In genomic region chr3:16740531-16740930, GRCh38 we compare ENCODE assay signal across 17 cellular contexts.
DNase-seq lines count a peak whose midpoint lies in the region; ATAC-seq and TF ChIP-seq lines count a peak whose summit lies in the region.
"Had no signal": no experiment of that assay in that cellular context is flagged by ENCODE, and none has a peak within 500 bp of the region (broad histone marks: within the 10 kb centered on the region; RNA-seq: fewer than 3 reads in every experiment).

No MANE protein-coding gene starts in this region.

- in situ Hi-C loops in astrocyte of the spinal cord (cut with HindIII; ENCODE audit: low sequenced_read_pairs) = no loop called here

- POLR2A ChIA-PET in PC-3 (lab: Charles Lee; ENCODE audit: unreplicated experiment) = no interaction called here

- no peak for TF ChIP-seq CTCF in PC-3 (conservative IDR thresholded peaks at IDR 0.05; ENCODE audit: low read depth, low read length)
- no peak for TF ChIP-seq CTCF in astrocyte of the spinal cord (IDR thresholded peaks at IDR 0.05; ENCODE audit: low read depth, low read length)
- TF ChIP-seq CTCF in smooth muscle cell (IDR thresholded peaks at IDR 0.05; ENCODE audit: borderline replicate concordance, insufficient read depth, poor library complexity, severe bottlenecking) = no peak
- TF ChIP-seq CTCF in esophagus squamous epithelium (IDR thresholded peaks at IDR 0.05) = no peak

- H3K27ac ChIP-seq in PC-3 (ENCODE audit: low read length) = 0 out of 2 replicates have a peak overlapping the region, but pooled peaks have one; percentile 54
- H3K27ac ChIP-seq in smooth muscle cell (ENCODE audit: low read depth) = peak overlapping the region; percentile 69
- H3K27ac ChIP-seq in esophagus squamous epithelium = no peak overlapping the region
- H3K27ac ChIP-seq: BLaER1 treated with 17β-estradiol and CSF1 and Interleukin-3, amounts not matched to agents 10 nM and 100 nM; KMS-11; RWPE1 had no signal

- DNase-seq in PC-3 (no peak), astrocyte of the spinal cord (ENCODE audit: low read depth, low spot score) (peak; percentile 82), fibroblast of peridontal ligament (ENCODE audit: extremely low read depth) (peak; percentile 76), smooth muscle cell (lab: John Stamatoyannopoulos, UW; ENCODE audit: unreplicated experiment) (no peak), SW480 (ENCODE audit: low spot score) (no peak), esophagus squamous epithelium (lab: John Stamatoyannopoulos, UW) (no peak)
- DNase-seq in activated T-helper 2 cell treated with anti-CD3 and anti-CD28 coated beads, Interferon-gamma antibody, Interleukin-2, Interleukin-4, amounts not matched to agents 10 μg/mL and 5 μg/mL and 100 μg/mL, durations not matched to agents 14 hours and 24 hours and 36 hours (ENCODE audit: low spot score) = no peak
- DNase-seq: H7, MM.1S, NCI-H1105, NCI-H187, NCI-H446, NCI-H82 had no signal

- H3K9me3 ChIP-seq in PC-3 (ENCODE audit: low read length) (peaks cover 17% of the 10 kb centered on the region), smooth muscle cell (replicated peaks; ENCODE audit: low read depth) (no peaks in the 10 kb centered on the region), esophagus squamous epithelium (no peaks in the 10 kb centered on the region)

- no peaks in the 10 kb centered on the region for H3K36me3 Mint-ChIP-seq in activated T-helper 2 cell treated with anti-CD3 and anti-CD28 coated beads, Interferon-gamma antibody, Interleukin-2, Interleukin-4, amounts not matched to agents 10 μg/mL and 5 μg/mL and 100 μg/mL, durations not matched to agents 14 hours and 24 hours and 36 hours (ENCODE audit: low read depth)

- H3K4me2 ChIP-seq in PC-3 (ENCODE audit: low read length) = no peak overlapping the region
- H3K4me2 ChIP-seq in smooth muscle cell = no peak overlapping the region
- H3K4me2 ChIP-seq: BLaER1 treated with 17β-estradiol and CSF1 and Interleukin-3, amounts not matched to agents 10 nM and 100 nM; KMS-11 had no signal

- peaks cover 17% of the 10 kb centered on the region for H3K4me1 ChIP-seq in PC-3 (ENCODE audit: insufficient read depth, low read length)
- no peaks in the 10 kb centered on the region for H3K4me1 ChIP-seq in smooth muscle cell (ENCODE audit: low read depth)
- no peaks in the 10 kb centered on the region for H3K4me1 ChIP-seq in esophagus squamous epithelium
- H3K4me1 ChIP-seq: BLaER1 treated with 17β-estradiol and CSF1 and Interleukin-3, amounts not matched to agents 10 nM and 100 nM had no signal

- H3K9ac ChIP-seq in PC-3 (ENCODE audit: low read length) (no peak overlapping the region), smooth muscle cell (ENCODE audit: low read depth) (no peak overlapping the region)
- H3K9ac ChIP-seq: BLaER1 treated with 17β-estradiol and CSF1 and Interleukin-3, amounts not matched to agents 10 nM and 100 nM; KMS-11 had no signal

- peaks cover 35% of the 10 kb centered on the region for H3K9me3 Mint-ChIP-seq in activated T-helper 2 cell treated with anti-CD3 and anti-CD28 coated beads, Interferon-gamma antibody, Interleukin-2, Interleukin-4, amounts not matched to agents 10 μg/mL and 5 μg/mL and 100 μg/mL, durations not matched to agents 14 hours and 24 hours and 36 hours

- peaks cover 3% of the 10 kb centered on the region for H3K4me1 Mint-ChIP-seq in activated T-helper 2 cell treated with anti-CD3 and anti-CD28 coated beads, Interferon-gamma antibody, Interleukin-2, Interleukin-4, amounts not matched to agents 10 μg/mL and 5 μg/mL and 100 μg/mL, durations not matched to agents 14 hours and 24 hours and 36 hours (ENCODE audit: low read depth)

- peaks cover 3% of the 10 kb centered on the region for H3K27me3 Mint-ChIP-seq in activated T-helper 2 cell treated with anti-CD3 and anti-CD28 coated beads, Interferon-gamma antibody, Interleukin-2, Interleukin-4, amounts not matched to agents 10 μg/mL and 5 μg/mL and 100 μg/mL, durations not matched to agents 14 hours and 24 hours and 36 hours (ENCODE audit: low read depth)

- no peaks in the 10 kb centered on the region for H3K27me3 ChIP-seq in PC-3 (ENCODE audit: low read length)
- no peaks in the 10 kb centered on the region for H3K27me3 ChIP-seq in smooth muscle cell (ENCODE audit: low read depth)
- no peaks in the 10 kb centered on the region for H3K27me3 ChIP-seq in esophagus squamous epithelium
- H3K27me3 ChIP-seq: BLaER1 treated with 17β-estradiol and CSF1 and Interleukin-3, amounts not matched to agents 10 nM and 100 nM had no signal

- H3K79me2 ChIP-seq in PC-3 (ENCODE audit: low read length) = no peaks in the 10 kb centered on the region
- H3K79me2 ChIP-seq in smooth muscle cell (ENCODE audit: low read depth) = no peaks in the 10 kb centered on the region

- no peaks in the 10 kb centered on the region for H3F3A ChIP-seq in PC-3 (ENCODE audit: low read length, unreplicated experiment)
- H3F3A ChIP-seq in smooth muscle cell (ENCODE audit: low read depth) = no peaks in the 10 kb centered on the region

- CTCF ChIA-PET in PC-3 (lab: Charles Lee) = no interaction called here

- H3K27ac Mint-ChIP-seq in activated T-helper 2 cell treated with anti-CD3 and anti-CD28 coated beads, Interferon-gamma antibody, Interleukin-2, Interleukin-4, amounts not matched to agents 10 μg/mL and 5 μg/mL and 100 μg/mL, durations not matched to agents 14 hours and 24 hours and 36 hours = no peak overlapping the region

- H3K4me3 Mint-ChIP-seq in activated T-helper 2 cell treated with anti-CD3 and anti-CD28 coated beads, Interferon-gamma antibody, Interleukin-2, Interleukin-4, amounts not matched to agents 10 μg/mL and 5 μg/mL and 100 μg/mL, durations not matched to agents 14 hours and 24 hours and 36 hours (ENCODE audit: low read depth) = no peak overlapping the region

- H4K20me1 ChIP-seq in PC-3 (ENCODE audit: low read length) = no peaks in the 10 kb centered on the region
- no peaks in the 10 kb centered on the region for H4K20me1 ChIP-seq in smooth muscle cell (ENCODE audit: low read depth)
- H4K20me1 ChIP-seq: BLaER1 treated with 17β-estradiol and CSF1 and Interleukin-3, amounts not matched to agents 10 nM and 100 nM had no signal

- intact Hi-C loops in PC-3 (cut with micrococcal nuclease) = no loop called here
- intact Hi-C loops in activated T-helper 2 cell treated with anti-CD3 and anti-CD28 coated beads, Interferon-gamma antibody, Interleukin-2, Interleukin-4, amounts not matched to agents 10 μg/mL and 5 μg/mL and 100 μg/mL, durations not matched to agents 14 hours and 24 hours and 36 hours (cut with micrococcal nuclease) = no loop called here
- intact Hi-C loops in esophagus squamous epithelium (cut with DNase I) = no loop called here

- H3K9me2 ChIP-seq in PC-3 (replicated peaks; ENCODE audit: low read length) = no peaks in the 10 kb centered on the region

- no TSS peak for BruUV-seq in PC-3 (replicated peaks; lab: Mats Ljungman, UMichigan)

- H3K4me3 ChIP-seq in PC-3 (ENCODE audit: low read length) (no peak overlapping the region), astrocyte of the spinal cord (ENCODE audit: low read depth, low read length) (no peak overlapping the region), smooth muscle cell (no peak overlapping the region), esophagus squamous epithelium (no peak overlapping the region)
- H3K4me3 ChIP-seq: BLaER1 treated with 17β-estradiol and CSF1 and Interleukin-3, amounts not matched to agents 10 nM and 100 nM had no signal

- H3K36me3 ChIP-seq in PC-3 (ENCODE audit: low read depth, low read length) (peaks cover 6% of the 10 kb centered on the region; the same call in 1 of the 2 replicates), smooth muscle cell (ENCODE audit: low read depth) (no peaks in the 10 kb centered on the region), esophagus squamous epithelium (no peaks in the 10 kb centered on the region)
- H3K36me3 ChIP-seq: BLaER1 treated with 17β-estradiol and CSF1 and Interleukin-3, amounts not matched to agents 10 nM and 100 nM had no signal

- ATAC-seq in PC-3 = no peak
- ATAC-seq: HepG2 had no signal

- no peak overlapping the region for H2AFZ ChIP-seq in PC-3 (ENCODE audit: low read length)
- H2AFZ ChIP-seq in smooth muscle cell (ENCODE audit: low read depth) = no peak overlapping the region

- WGBS in smooth muscle cell (ENCODE audit: low lambda C conversion rate) = 94% methylated on average over 1 of the region's 1 CpG
- 71 to 79% methylated on average over 1 of the region's 1 CpG for WGBS in esophagus squamous epithelium, 2 donors

- no peak for TF ChIP-seq POLR2A in esophagus squamous epithelium (IDR thresholded peaks at IDR 0.05)

Comparison
In these comparisons a context has a peak if more than half of its experiments do, and no peak if none do; other contexts are left out.
1. DNase-seq: peak in astrocyte of the spinal cord (single experiment) and fibroblast of peridontal ligament (single experiment); none in PC-3 (single experiment), smooth muscle cell (single experiment), SW480 (single experiment), activated T-helper 2 cell treated with anti-CD3 and anti-CD28 coated beads, Interferon-gamma antibody, Interleukin-2, Interleukin-4, amounts not matched to agents 10 μg/mL and 5 μg/mL and 100 μg/mL, durations not matched to agents 14 hours and 24 hours and 36 hours (single experiment) and esophagus squamous epithelium (single experiment).
2. H3K27ac ChIP-seq: peak in PC-3 (single experiment) and smooth muscle cell (single experiment); none in esophagus squamous epithelium (0 of 4).